8 cellular contexts compared by ENCODE assay signal in genomic region chr17:50681260-50682200, GRCh38. TPM values are rescaled to one million over a fixed set of nuclear protein-coding genes. Genes with fewer than 3 reads are reported as not detected.
DNase-seq lines count a peak whose midpoint lies in the region; ATAC-seq and TF ChIP-seq lines count a peak whose summit lies in the region.

No MANE protein-coding gene starts in this region.

- TF ChIP-seq POLR2A in NB4 (IDR thresholded peaks at IDR 0.05; ENCODE audit: extremely low read depth, insufficient read length): no peak

- H3K4me1 Mint-ChIP-seq in stimulated activated naive CD8-positive, alpha-beta T cell treated with anti-CD3 and anti-CD28 coated beads, Interleukin-15, amount 100 ng/mL, for 72 hours: peaks cover 6% of the 10 kb centered on the region

- TF ChIP-seq CTCF in NB4 (IDR thresholded peaks at IDR 0.05; ENCODE audit: low read depth, low read length) (no peak), VCaP (conservative IDR thresholded peaks at IDR 0.05) (peak; percentile 77), cardiac muscle cell (IDR thresholded peaks at IDR 0.05; ENCODE audit: low read depth, low read length) (peak; percentile 75), retinal pigment epithelial cell (conservative IDR thresholded peaks at IDR 0.05; ENCODE audit: low read depth, low read length) (peak; percentile 72)

- ATAC-seq in stimulated activated naive CD8-positive, alpha-beta T cell treated with anti-CD3 and anti-CD28 coated beads, Interleukin-15, amount 100 ng/mL, for 72 hours: no peak
- ATAC-seq in GM21367 (IDR thresholded peaks at IDR 0.05; ENCODE audit: unreplicated experiment): no peak

- H3K27me3 Mint-ChIP-seq in stimulated activated naive CD8-positive, alpha-beta T cell treated with anti-CD3 and anti-CD28 coated beads, Interleukin-15, amount 100 ng/mL, for 72 hours: peaks cover 35% of the 10 kb centered on the region

- peaks cover 5% of the 10 kb centered on the region for H3K4me1 ChIP-seq in cardiac muscle cell (ENCODE audit: low read depth)

- H3K36me3 ChIP-seq in cardiac muscle cell: no peaks in the 10 kb centered on the region

- H3K27me3 ChIP-seq in cardiac muscle cell: no peaks in the 10 kb centered on the region

- H3K9me3 Mint-ChIP-seq in stimulated activated naive CD8-positive, alpha-beta T cell treated with anti-CD3 and anti-CD28 coated beads, Interleukin-15, amount 100 ng/mL, for 72 hours: no peaks in the 10 kb centered on the region

- H3K4me3 ChIP-seq in NB4 (ENCODE audit: low read depth, low read length) (no peak overlapping the region), cardiac muscle cell (no peak overlapping the region), retinal pigment epithelial cell (ENCODE audit: low read length) (no peak overlapping the region)

- no peaks in the 10 kb centered on the region for H3K9me3 ChIP-seq in cardiac muscle cell (ENCODE audit: low read depth)

- H3K27ac ChIP-seq in VCaP: peak overlapping the region; percentile 31; the same call in 1 of the 2 replicates
- H3K27ac ChIP-seq in cardiac muscle cell: no peak overlapping the region

- no peak overlapping the region for H3K4me3 Mint-ChIP-seq in stimulated activated naive CD8-positive, alpha-beta T cell treated with anti-CD3 and anti-CD28 coated beads, Interleukin-15, amount 100 ng/mL, for 72 hours

- H3K27ac Mint-ChIP-seq in stimulated activated naive CD8-positive, alpha-beta T cell treated with anti-CD3 and anti-CD28 coated beads, Interleukin-15, amount 100 ng/mL, for 72 hours: no peak overlapping the region

- DNase-seq in DMS53 treated with DMSO at 0.1 percent for 48 hours (lab: John Stamatoyannopoulos, UW; ENCODE audit: unreplicated experiment) (peak; percentile 55), NB4 (ENCODE audit: low read depth) (peak; percentile 36), cardiac muscle cell (ENCODE audit: low read depth in 1 of 2, low spot score in 1 of 2) (peak; percentile 52 to 87), retinal pigment epithelial cell (ENCODE audit: low read depth) (no peak)
- DNase-seq in stimulated activated naive CD8-positive, alpha-beta T cell treated with anti-CD3 and anti-CD28 coated beads, Interleukin-15, amount 100 ng/mL, for 72 hours: no peak
- DNase-seq in activated naive CD4-positive, alpha-beta T cell treated with anti-CD3 and anti-CD28 coated beads, Interleukin-2, amount 50 U/mL, for 16 hours: no peak

RNA-seq across cellular contexts. Expression of gene ANKRD40, which starts 26.2 kb away (rescaled TPM):
- total RNA-seq in cardiac muscle cell: 22.8 and 23.6 TPM in 2 replicates
- polyA plus RNA-seq in cardiac muscle cell: 12.3 and 14.6 TPM in 2 replicates

RNA-seq across cellular contexts. Expression of gene LUC7L3, which starts 37.9 kb away (rescaled TPM):
- 72.5 and 289 TPM in 2 replicates for total RNA-seq in cardiac muscle cell
- 398 and 494 TPM in 2 replicates for polyA plus RNA-seq in cardiac muscle cell

RNA-seq across cellular contexts. Expression of gene ABCC3, which starts 46.8 kb away (rescaled TPM):
- total RNA-seq in cardiac muscle cell: not detected in 2 replicates
- polyA plus RNA-seq in cardiac muscle cell: 0.06 and 0.53 TPM in 2 replicates

Comparison
In these comparisons a context has a peak if more than half of its experiments do, and no peak if none do; other contexts are left out.
1. DNase-seq: peak in DMS53 treated with DMSO at 0.1 percent for 48 hours (single experiment), NB4 (single experiment) and cardiac muscle cell (2 of 2); none in retinal pigment epithelial cell (single experiment), stimulated activated naive CD8-positive, alpha-beta T cell treated with anti-CD3 and anti-CD28 coated beads, Interleukin-15, amount 100 ng/mL, for 72 hours (0 of 2) and activated naive CD4-positive, alpha-beta T cell treated with anti-CD3 and anti-CD28 coated beads, Interleukin-2, amount 50 U/mL, for 16 hours (single experiment).